ENCODE assay signal across 8 cellular contexts in the genomic region with DNA sequence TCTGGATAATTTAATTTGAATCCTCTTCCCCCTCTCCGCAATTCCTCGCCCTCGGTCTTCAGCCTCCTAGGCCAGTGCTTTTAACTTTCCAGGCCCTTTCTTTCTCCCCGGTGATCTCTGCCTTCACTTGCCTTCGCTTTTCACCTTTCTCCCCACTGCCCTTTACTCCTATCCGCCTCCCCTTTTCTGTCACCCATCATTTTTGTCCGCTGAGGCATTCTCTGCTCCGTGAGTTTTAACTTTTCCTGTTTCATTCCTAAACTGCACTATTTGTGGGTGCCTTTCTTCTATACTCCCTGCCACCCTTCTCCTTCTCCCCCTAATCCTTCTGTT. TPM values are rescaled to one million over a fixed set of nuclear protein-coding genes. Genes with fewer than 3 reads are reported as not detected.
A peak's percentile ranks its signal among the peaks of the same experiment; 100 is the strongest.
DNase-seq lines count a peak whose midpoint lies in the region; ATAC-seq, FAIRE-seq and TF ChIP-seq lines count a peak whose summit lies in the region.

No MANE protein-coding gene starts in this region.

- peak overlapping the region; percentile 88 for H3K4me3 Mint-ChIP-seq in memory B cell

- peaks cover 17% of the 10 kb centered on the region for H3K4me1 Mint-ChIP-seq in memory B cell

- peaks cover 3 to 53% (median 34%) of the 10 kb centered on the region in 9 donors for H3K4me1 ChIP-seq in heart right ventricle
- peaks cover 8 to 9% of the 10 kb centered on the region in 2 experiments; a peak in 3 of 5 replicates for H3K4me1 ChIP-seq in K562 (replicated peaks in 1 of 2; ENCODE audit: control insufficient read depth in 2 of 2, insufficient read depth in 2 of 2, low read length in 2 of 2)
- H3K4me1 ChIP-seq in uterus, result peaks cover 14 to 18% of the 10 kb centered on the region in 2 donors

- H3K27me3 Mint-ChIP-seq in memory B cell, result no peaks in the 10 kb centered on the region

- FAIRE-seq in K562 (lab: Jason Lieb, UNC), result no peak

- H3K79me2 ChIP-seq in K562 (ENCODE audit: control insufficient read depth, insufficient read depth, low read length), result peaks cover 56% of the 10 kb centered on the region

- peaks cover 0 to 4% (median 0%) of the 10 kb centered on the region in 11 donors for H3K9me3 ChIP-seq in heart right ventricle
- peaks cover 4% of the 10 kb centered on the region; the same call in 1 of the 2 replicates for H3K9me3 ChIP-seq in K562 (replicated peaks; ENCODE audit: control insufficient read depth, insufficient read depth, low read depth, low read length)
- no peaks in the 10 kb centered on the region for H3K9me3 ChIP-seq in uterus

- H3K36me3 ChIP-seq in heart right ventricle (no peaks in the 10 kb centered on the region), K562 (ENCODE audit: control insufficient read depth, insufficient read depth, low read length) (no peaks in the 10 kb centered on the region; the same call in 2 of the 3 replicates), uterus (no peaks in the 10 kb centered on the region)

- no peaks in the 10 kb centered on the region for H3K9me1 ChIP-seq in K562 (ENCODE audit: control insufficient read depth, insufficient read depth, low read length)

- peak overlapping the region; percentile 97 for H2AFZ ChIP-seq in K562 (ENCODE audit: low read depth, low read length)

- H3K36me3 Mint-ChIP-seq in memory B cell, result no peaks in the 10 kb centered on the region

- in situ Hi-C loops in K562 (cut with MboI), result no loop called here

- CTCF ChIA-PET in K562 (lab: Yijun Ruan, JAX; ENCODE audit: low intra/inter-chr PET ratio), result no interaction called here

- H3K4me2 ChIP-seq in K562 (ENCODE audit: insufficient read depth, low read length), result peak overlapping the region; percentile 99

- peak overlapping the region; percentile 90 to 98 for H3K9ac ChIP-seq in K562 (ENCODE audit: insufficient read depth in 1 of 2, low read depth in 2 of 2, low read length in 2 of 2)

- WGBS in heart right ventricle, 2 donors, result 3 to 5% methylated on average over 8 of the region's 8 CpGs
- WGBS in K562 (ENCODE audit: insufficient coverage, low coverage, missing lambda C conversion rate), result 2% methylated on average over 7 of the region's 8 CpGs

- TF ChIP-seq POLR2A in K562 (conservative IDR thresholded peaks at IDR 0.05), result no peak
- no peak for TF ChIP-seq POLR2A in uterus (IDR thresholded peaks at IDR 0.05)

- TF ChIP-seq RAD21 in K562 (CRISPR knock-in tag; conservative IDR thresholded peaks at IDR 0.05 in 1 of 2, IDR thresholded peaks at IDR 0.05 in 1 of 2), result no peak

- H3K9me3 Mint-ChIP-seq in memory B cell, result peaks cover 4% of the 10 kb centered on the region

- BruUV-seq in K562 (replicated peaks; lab: Mats Ljungman, UMichigan), result no TSS peak

- DNase-seq in heart right ventricle, result no peak
- no peak for DNase-seq in left ventricle myocardium superior
- DNase-seq in K562 (ENCODE audit: extremely low read depth in 1 of 4, low spot score in 3 of 4), result no peak
- no peak for DNase-seq in memory B cell (ENCODE audit: low spot score in 2 of 2)
- DNase-seq in uterus, result no peak
- no peak for DNase-seq in NCI-H524 treated with DMSO at 0.1 percent for 48 hours (lab: John Stamatoyannopoulos, UW)

- intact Hi-C loops in heart right ventricle (cut with DNase I) (loop anchor here in 5 of 10 donors (5.0 to 10.0 kb wide), 4 partner anchors 140 to 380 kb away; a partner anchor contains a TSS), left ventricle myocardium superior (cut with micrococcal nuclease) (no loop called here), K562 (cut with micrococcal nuclease) (no loop called here), uterus (cut with DNase I; ENCODE audit: low total_unique reads) (no loop called here)

- H3K4me3 ChIP-seq in heart right ventricle, result peak overlapping the region; percentile 63 to 98 (median 84)
- H3K4me3 ChIP-seq in K562, result peak overlapping the region; percentile 99
- peak overlapping the region; percentile 54 to 63 for H3K4me3 ChIP-seq in uterus

- ATAC-seq in heart right ventricle (no peak), left ventricle myocardium superior (no peak), K562 (peak; percentile 31; the same call in 2 of the 3 replicates), memory B cell (ENCODE audit: low read depth) (no peak), HG03342 (IDR thresholded peaks at IDR 0.05; ENCODE audit: unreplicated experiment) (no peak), GM18907 (IDR thresholded peaks at IDR 0.05; ENCODE audit: unreplicated experiment) (no peak)

- H4K20me1 ChIP-seq in K562 (replicated peaks; ENCODE audit: control insufficient read depth, insufficient read depth, low read length), result 0 out of 2 replicates have a peak, but pooled peaks cover 10% of the 10 kb centered on the region

- H3K27ac ChIP-seq in heart right ventricle (peak overlapping the region in 9 of 10 donors; percentile 73 to 95 (median 87)), K562 (ENCODE audit: extremely low read depth, low read depth, low read length) (peak overlapping the region; percentile 83), uterus (peak overlapping the region; percentile 72 to 78)

- no peak for TF ChIP-seq CTCF in heart right ventricle (IDR thresholded peaks at IDR 0.05)
- TF ChIP-seq CTCF in K562 (IDR thresholded peaks at IDR 0.05 in 2 of 3, conservative IDR thresholded peaks at IDR 0.05 in 1 of 3; ENCODE audit: insufficient read depth in 2 of 3, low read depth in 1 of 3, low read length in 3 of 3), result no peak
- no peak for TF ChIP-seq CTCF in uterus (IDR thresholded peaks at IDR 0.05)

- peak overlapping the region; percentile 94 for H3K27ac Mint-ChIP-seq in memory B cell

- no peak for TF ChIP-seq EP300 in K562 (IDR thresholded peaks at IDR 0.05; ENCODE audit: low read length)

- POLR2A ChIA-PET in K562 (lab: Yijun Ruan, JAX), result interaction anchor here (0.7 kb wide), 1 partner anchor 9 kb away, joined by 3 read pairs; no protein-coding TSS in a partner anchor

- H3K27me3 ChIP-seq in heart right ventricle (no peaks in the 10 kb centered on the region), K562 (ENCODE audit: control insufficient read depth in 2 of 2, insufficient read depth in 2 of 2, low read length in 2 of 2) (no peaks in the 10 kb centered on the region), uterus (no peaks in the 10 kb centered on the region)

RNA-seq across cellular contexts. Expression of a gene that starts 0.7 kb away (rescaled TPM):
- total RNA-seq in heart right ventricle (10 to 100 TPM; 66.2 to 86.6 (median 75.4) TPM), left ventricle myocardium superior (74.2 TPM), K562 (2014; rRNA removed) (23.4 and 28.7 TPM in 2 replicates), K562 (2014; rRNA removed; fragmentation: Illumina TruSeq; extraction: Trizol) (41.2 and 43.0 TPM in 2 replicates), K562 (2015; rRNA removed; fragmentation: Illumina TruSeq; extraction: Trizol) (34.7 and 36.5 TPM in 2 replicates), K562 (2021) (40.0 and 40.6 TPM in 2 replicates), uterus (10 to 100 TPM; 28.2 to 88.9 (median 64.3) TPM)
- polyA plus RNA-seq in heart right ventricle (10 to 100 TPM; 16.5 to 53.8 TPM), K562 (2011; rRNA removed) (37.7 and 39.3 TPM in 2 replicates), K562 (2014; fragmentation: Illumina TruSeq; extraction: Trizol) (23.2 and 25.6 TPM in 2 replicates), K562 (2014; fragmentation: Nextera tagmentation; extraction: Ambion mirVana) (1 to 10 TPM; 8.1 to 9.1 TPM), K562 (2014; rRNA removed) (22.1 and 24.7 TPM in 2 replicates)
- total RNA-seq in K562 (2011; cell fraction: chromatin; rRNA removed; ENCODE audit: low replicate concordance), result 51.0 and 80.9 TPM in 2 replicates
- total RNA-seq in K562 (2011; cell fraction: nucleolus; rRNA removed), result 22.2 and 28.7 TPM in 2 replicates
- 27.4 and 31.4 TPM in 2 replicates for total RNA-seq in K562 (2011; cell fraction: nucleoplasm; rRNA removed)
- polyA plus RNA-seq in K562 (2011; cell fraction: cytosol; rRNA removed), result 17.2 and 20.7 TPM in 2 replicates
- 24.0 and 30.0 TPM in 2 replicates for polyA plus RNA-seq in K562 (2011; cell fraction: nucleus; rRNA removed)
- polyA plus RNA-seq in K562 (2012), result 20.0 and 27.7 TPM in 2 replicates
- polyA minus RNA-seq in K562 (2011; rRNA and poly(A)+ RNA removed), result 87.7 and 88.5 TPM in 2 replicates
- polyA minus RNA-seq in K562 (2011; cell fraction: cytosol; rRNA and poly(A)+ RNA removed), result 38.6 and 41.5 TPM in 2 replicates
- 26.5 and 49.4 TPM in 2 replicates for polyA minus RNA-seq in K562 (2011; cell fraction: nucleus; rRNA and poly(A)+ RNA removed)

RNA-seq across cellular contexts. Expression of a gene that starts 2.5 kb away (rescaled TPM):
- total RNA-seq in heart right ventricle (under 1 TPM in 6 of 10 donors, not detected in 4; 0.17 to 0.61 (median 0.26) TPM), left ventricle myocardium superior (not detected), K562 (2014; rRNA removed) (0.14 TPM in 1 of 2 replicates, not detected in the other), K562 (2014; rRNA removed; fragmentation: Illumina TruSeq; extraction: Trizol) (not detected in 2 replicates), K562 (2015; rRNA removed; fragmentation: Illumina TruSeq; extraction: Trizol) (not detected in 2 replicates), K562 (2021) (not detected in 2 replicates), uterus (under 1 TPM in 1 of 4 donors, not detected in 3; 0.48 TPM)
- polyA plus RNA-seq in heart right ventricle (under 1 TPM in 1 of 2 donors, not detected in 1; 0.01 TPM), K562 (2011; rRNA removed) (0.04 and 0.22 TPM in 2 replicates), K562 (2014; fragmentation: Illumina TruSeq; extraction: Trizol) (0.04 and 0.29 TPM in 2 replicates), K562 (2014; fragmentation: Nextera tagmentation; extraction: Ambion mirVana) (not detected), K562 (2014; rRNA removed) (not detected in 2 replicates)
- total RNA-seq in K562 (2011; cell fraction: chromatin; rRNA removed; ENCODE audit: low replicate concordance), result 0.07 and 1.1 TPM in 2 replicates
- total RNA-seq in K562 (2011; cell fraction: nucleolus; rRNA removed), result 0.33 TPM in 1 of 2 replicates, not detected in the other
- total RNA-seq in K562 (2011; cell fraction: nucleoplasm; rRNA removed), result 0.15 TPM in 1 of 2 replicates, not detected in the other
- 0.09 and 0.18 TPM in 2 replicates for polyA plus RNA-seq in K562 (2011; cell fraction: cytosol; rRNA removed)
- polyA plus RNA-seq in K562 (2011; cell fraction: nucleus; rRNA removed), result 0.20 and 0.28 TPM in 2 replicates
- 0.07 TPM in 2 replicates for polyA plus RNA-seq in K562 (2012)
- 0.21 TPM in 1 of 2 replicates, not detected in the other for polyA minus RNA-seq in K562 (2011; rRNA and poly(A)+ RNA removed)
- not detected in 2 replicates for polyA minus RNA-seq in K562 (2011; cell fraction: cytosol; rRNA and poly(A)+ RNA removed)
- polyA minus RNA-seq in K562 (2011; cell fraction: nucleus; rRNA and poly(A)+ RNA removed), result not detected in 2 replicates
